Comparison of ENCODE assay signal across 9 cellular contexts in genomic region chr2:219362524-219363164, GRCh38. TPM values are rescaled to one million over a fixed set of nuclear protein-coding genes. Genes with fewer than 3 reads are reported as not detected.
DNase-seq lines count a peak whose midpoint lies in the region; ATAC-seq and TF ChIP-seq lines count a peak whose summit lies in the region.
"Had no signal": no experiment of that assay in that cellular context is flagged by ENCODE, and none has a peak within 500 bp of the region (broad histone marks: within the 10 kb centered on the region; RNA-seq: fewer than 3 reads in every experiment).

No MANE protein-coding gene starts in this region.

- DNase-seq in activated CD8-positive, alpha-beta T cell treated with anti-CD3 and anti-CD28 coated beads for 36 hours: peak; percentile 37
- DNase-seq in activated CD8-positive, alpha-beta T cell treated with anti-CD3 and anti-CD28 coated beads, Interleukin-2, amount 10 ng/mL, durations not matched to agents 7 days and 5 days: no peak
- DNase-seq in NCI-H524 treated with DMSO at 0.1 percent for 48 hours (lab: John Stamatoyannopoulos, UW): peak; percentile 51
- DNase-seq in epithelial cell of esophagus (ENCODE audit: low read depth): peak; percentile 72
- DNase-seq in T-cell: no peak
- no peak for DNase-seq in stimulated activated CD4-positive, alpha-beta T cell treated with anti-CD3 and anti-CD28 coated beads, Interleukin-4, amount 100 ng/mL, for 4 hours

- H3K9ac ChIP-seq in skeletal muscle satellite cell (ENCODE audit: low read depth, low read length): no peak overlapping the region
- H3K9ac ChIP-seq: parathyroid adenoma had no signal

- peaks cover 12% of the 10 kb centered on the region for H3K4me1 ChIP-seq in skeletal muscle satellite cell (ENCODE audit: control insufficient read depth, insufficient read depth, low read length)

- intact Hi-C loops in activated CD8-positive, alpha-beta T cell treated with anti-CD3 and anti-CD28 coated beads for 36 hours (cut with micrococcal nuclease): no loop called here

- H3K27me3 Mint-ChIP-seq in activated CD8-positive, alpha-beta T cell treated with anti-CD3 and anti-CD28 coated beads for 36 hours: peaks cover 16% of the 10 kb centered on the region
- peaks cover 22% of the 10 kb centered on the region for H3K27me3 Mint-ChIP-seq in activated CD8-positive, alpha-beta T cell treated with anti-CD3 and anti-CD28 coated beads, Interleukin-2, amount 10 ng/mL, durations not matched to agents 7 days and 5 days (ENCODE audit: low read depth)
- H3K27me3 Mint-ChIP-seq in T-cell: peaks cover 11 to 16% of the 10 kb centered on the region in 2 donors

- H3K9me3 Mint-ChIP-seq in activated CD8-positive, alpha-beta T cell treated with anti-CD3 and anti-CD28 coated beads for 36 hours: no peaks in the 10 kb centered on the region
- no peaks in the 10 kb centered on the region for H3K9me3 Mint-ChIP-seq in activated CD8-positive, alpha-beta T cell treated with anti-CD3 and anti-CD28 coated beads, Interleukin-2, amount 10 ng/mL, durations not matched to agents 7 days and 5 days (ENCODE audit: insufficient read depth)
- H3K9me3 Mint-ChIP-seq in T-cell: no peaks in the 10 kb centered on the region

- H3K9me3 ChIP-seq in skeletal muscle satellite cell (replicated peaks; ENCODE audit: low read length): no peaks in the 10 kb centered on the region

- CTCF ChIA-PET in activated CD8-positive, alpha-beta T cell treated with anti-CD3 and anti-CD28 coated beads for 36 hours (lab: Charles Lee): interaction anchor here (2.0 to 2.3 kb wide), 2 partner anchors 10 to 333 kb away, joined by 6 to 10 read pairs; no protein-coding TSS in a partner anchor
- CTCF ChIA-PET in activated CD8-positive, alpha-beta T cell treated with anti-CD3 and anti-CD28 coated beads, Interleukin-2, amount 10 ng/mL, durations not matched to agents 7 days and 5 days (lab: Charles Lee): interaction anchor here (1.0 kb wide), 1 partner anchor 11 kb away, joined by 3 read pairs; no protein-coding TSS in a partner anchor
- CTCF ChIA-PET in T-cell (lab: Charles Lee): interaction anchor here in 1 of 2 donors (0.7 kb wide), 1 partner anchor 124 kb away, joined by 3 read pairs; no protein-coding TSS in a partner anchor

- peak; percentile 60 for ATAC-seq in activated CD8-positive, alpha-beta T cell treated with anti-CD3 and anti-CD28 coated beads for 36 hours
- ATAC-seq in activated CD8-positive, alpha-beta T cell treated with anti-CD3 and anti-CD28 coated beads, Interleukin-2, amount 10 ng/mL, durations not matched to agents 7 days and 5 days: no peak
- ATAC-seq in HG02981 (IDR thresholded peaks at IDR 0.05; ENCODE audit: unreplicated experiment) (peak; percentile 88), T-cell (replicated peaks in 1 of 4) (no peak)

- H3K4me1 Mint-ChIP-seq in activated CD8-positive, alpha-beta T cell treated with anti-CD3 and anti-CD28 coated beads for 36 hours (ENCODE audit: low read depth): peaks cover 9% of the 10 kb centered on the region
- peaks cover 4% of the 10 kb centered on the region for H3K4me1 Mint-ChIP-seq in activated CD8-positive, alpha-beta T cell treated with anti-CD3 and anti-CD28 coated beads, Interleukin-2, amount 10 ng/mL, durations not matched to agents 7 days and 5 days (ENCODE audit: low read depth)
- H3K4me1 Mint-ChIP-seq in T-cell: peaks cover 0 to 5% (median 3%) of the 10 kb centered on the region in 3 donors

- H3K36me3 ChIP-seq in skeletal muscle satellite cell (ENCODE audit: insufficient read depth, low read length): no peaks in the 10 kb centered on the region

- POLR2A ChIA-PET in activated CD8-positive, alpha-beta T cell treated with anti-CD3 and anti-CD28 coated beads for 36 hours (lab: Charles Lee): interaction anchor here (0.6 kb wide), 1 partner anchor 274 kb away, joined by 3 read pairs; no protein-coding TSS in a partner anchor
- POLR2A ChIA-PET in activated CD8-positive, alpha-beta T cell treated with anti-CD3 and anti-CD28 coated beads, Interleukin-2, amount 10 ng/mL, durations not matched to agents 7 days and 5 days (lab: Charles Lee): no interaction called here
- POLR2A ChIA-PET in T-cell (lab: Charles Lee): no interaction called here

- H3K4me3 Mint-ChIP-seq in activated CD8-positive, alpha-beta T cell treated with anti-CD3 and anti-CD28 coated beads for 36 hours: no peak overlapping the region
- H3K4me3 Mint-ChIP-seq in activated CD8-positive, alpha-beta T cell treated with anti-CD3 and anti-CD28 coated beads, Interleukin-2, amount 10 ng/mL, durations not matched to agents 7 days and 5 days: no peak overlapping the region
- no peak overlapping the region for H3K4me3 Mint-ChIP-seq in T-cell

- no peak overlapping the region for H3K4me3 ChIP-seq in epithelial cell of esophagus (ENCODE audit: low read length)
- H3K4me3 ChIP-seq in skeletal muscle satellite cell (ENCODE audit: low read length): no peak overlapping the region

- H3K27ac Mint-ChIP-seq in activated CD8-positive, alpha-beta T cell treated with anti-CD3 and anti-CD28 coated beads for 36 hours: no peak overlapping the region
- H3K27ac Mint-ChIP-seq in activated CD8-positive, alpha-beta T cell treated with anti-CD3 and anti-CD28 coated beads, Interleukin-2, amount 10 ng/mL, durations not matched to agents 7 days and 5 days: no peak overlapping the region
- H3K27ac Mint-ChIP-seq in T-cell: no peak overlapping the region

- peak overlapping the region; percentile 28 for H3K4me2 ChIP-seq in skeletal muscle satellite cell (ENCODE audit: low read length)

- H3K27me3 ChIP-seq in skeletal muscle satellite cell (ENCODE audit: control insufficient read depth, insufficient read depth, low read length): peaks cover 36% of the 10 kb centered on the region

- no peak for TF ChIP-seq CTCF in activated CD8-positive, alpha-beta T cell treated with anti-CD3 and anti-CD28 coated beads for 36 hours (IDR thresholded peaks at IDR 0.05)
- no peak for TF ChIP-seq CTCF in epithelial cell of esophagus (IDR thresholded peaks at IDR 0.05; ENCODE audit: insufficient read depth, low read depth, low read length, missing control alignments)

- no peaks in the 10 kb centered on the region for H3K36me3 Mint-ChIP-seq in activated CD8-positive, alpha-beta T cell treated with anti-CD3 and anti-CD28 coated beads for 36 hours (ENCODE audit: low read depth)
- H3K36me3 Mint-ChIP-seq in activated CD8-positive, alpha-beta T cell treated with anti-CD3 and anti-CD28 coated beads, Interleukin-2, amount 10 ng/mL, durations not matched to agents 7 days and 5 days (ENCODE audit: low read depth): no peaks in the 10 kb centered on the region
- peaks cover 12% of the 10 kb centered on the region for H3K36me3 Mint-ChIP-seq in T-cell

RNA-seq across cellular contexts. Expression of gene DNPEP, which starts 25.1 kb away (rescaled TPM):
- total RNA-seq in activated CD8-positive, alpha-beta T cell treated with anti-CD3 and anti-CD28 coated beads for 36 hours: 100 to 1,000 TPM; 112 to 113 TPM
- total RNA-seq in activated CD8-positive, alpha-beta T cell treated with anti-CD3 and anti-CD28 coated beads, Interleukin-2, amount 10 ng/mL, durations not matched to agents 7 days and 5 days: 10 to 100 TPM; 58.1 to 59.7 TPM
- 69.5 and 79.3 TPM in 2 replicates for total RNA-seq in skeletal muscle satellite cell (2012; rRNA removed)
- 10 to 100 TPM; 73.5 to 88.8 (median 85.4) TPM for total RNA-seq in T-cell

RNA-seq across cellular contexts. Expression of gene RESP18, which starts 30.1 kb away (rescaled TPM):
- not detected for total RNA-seq in activated CD8-positive, alpha-beta T cell treated with anti-CD3 and anti-CD28 coated beads for 36 hours
- total RNA-seq in activated CD8-positive, alpha-beta T cell treated with anti-CD3 and anti-CD28 coated beads, Interleukin-2, amount 10 ng/mL, durations not matched to agents 7 days and 5 days: not detected
- not detected in 2 replicates for total RNA-seq in skeletal muscle satellite cell (2012; rRNA removed)
- total RNA-seq in T-cell: not detected

RNA-seq across cellular contexts. Expression of gene PTPRN, which starts 53.4 kb away (rescaled TPM):
- 1 to 10 TPM in 1 of 2 experiments, under 1 TPM in 1; 0.92 to 1.1 TPM for total RNA-seq in activated CD8-positive, alpha-beta T cell treated with anti-CD3 and anti-CD28 coated beads for 36 hours
- under 1 TPM in 1 of 2 experiments, not detected in 1; 0.16 TPM for total RNA-seq in activated CD8-positive, alpha-beta T cell treated with anti-CD3 and anti-CD28 coated beads, Interleukin-2, amount 10 ng/mL, durations not matched to agents 7 days and 5 days
- total RNA-seq in skeletal muscle satellite cell (2012; rRNA removed): 0.66 and 2.5 TPM in 2 replicates
- under 1 TPM in 1 of 5 donors, not detected in 4; 0.63 TPM for total RNA-seq in T-cell

RNA-seq across cellular contexts. Expression of gene DES, which starts 55.5 kb away (rescaled TPM):
- total RNA-seq in activated CD8-positive, alpha-beta T cell treated with anti-CD3 and anti-CD28 coated beads for 36 hours: not detected
- total RNA-seq in activated CD8-positive, alpha-beta T cell treated with anti-CD3 and anti-CD28 coated beads, Interleukin-2, amount 10 ng/mL, durations not matched to agents 7 days and 5 days: not detected
- total RNA-seq in skeletal muscle satellite cell (2012; rRNA removed): 73.8 and 446 TPM in 2 replicates
- total RNA-seq in T-cell: 1 to 10 TPM in 2 of 5 donors, under 1 TPM in 1, not detected in 2; 0.98 to 1.3 (median 1.3) TPM

Comparison
In these comparisons a context has a peak if more than half of its experiments do, and no peak if none do; other contexts are left out.
1. ATAC-seq: peak in activated CD8-positive, alpha-beta T cell treated with anti-CD3 and anti-CD28 coated beads for 36 hours (single experiment) and HG02981 (single experiment); none in activated CD8-positive, alpha-beta T cell treated with anti-CD3 and anti-CD28 coated beads, Interleukin-2, amount 10 ng/mL, durations not matched to agents 7 days and 5 days (single experiment) and T-cell (0 of 4).
2. DNase-seq: peak in activated CD8-positive, alpha-beta T cell treated with anti-CD3 and anti-CD28 coated beads for 36 hours (single experiment), NCI-H524 treated with DMSO at 0.1 percent for 48 hours (single experiment) and epithelial cell of esophagus (single experiment); none in activated CD8-positive, alpha-beta T cell treated with anti-CD3 and anti-CD28 coated beads, Interleukin-2, amount 10 ng/mL, durations not matched to agents 7 days and 5 days (single experiment), T-cell (0 of 34) and stimulated activated CD4-positive, alpha-beta T cell treated with anti-CD3 and anti-CD28 coated beads, Interleukin-4, amount 100 ng/mL, for 4 hours (0 of 2).